Comparison of ENCODE assay signal across 22 cellular contexts in the genomic region with DNA sequence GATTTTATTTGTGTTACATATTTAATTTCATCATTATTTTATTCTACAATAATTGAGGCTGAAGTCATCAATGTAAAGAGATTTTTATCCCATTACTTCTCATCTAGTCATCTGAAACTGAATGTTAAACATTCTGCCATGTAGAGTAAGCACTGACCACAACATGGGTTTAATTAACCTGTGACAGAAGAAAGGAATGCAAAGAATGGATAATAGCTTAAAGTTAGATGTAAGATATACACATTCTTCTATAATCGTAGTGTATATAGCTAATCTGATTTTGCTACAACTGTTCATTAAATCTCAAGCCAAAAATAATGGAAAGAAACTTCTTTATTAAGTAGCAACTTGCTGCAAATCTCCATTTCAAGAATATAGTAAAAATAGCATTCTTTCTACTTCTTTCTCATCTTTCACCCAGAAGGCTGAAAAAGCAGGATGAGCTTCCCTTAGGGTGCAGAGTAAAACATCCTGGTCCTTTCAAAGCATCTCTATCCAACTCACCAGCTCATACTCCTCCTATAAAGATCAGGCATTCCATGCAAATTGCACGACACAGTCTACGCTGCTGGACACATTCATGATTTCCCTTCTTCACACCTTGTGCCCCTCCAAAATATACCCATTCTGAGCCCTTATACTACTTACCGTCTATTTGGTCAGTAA.
DNase-seq lines count a peak whose midpoint lies in the region; ATAC-seq, FAIRE-seq and TF ChIP-seq lines count a peak whose summit lies in the region.
"Had no signal": no experiment of that assay in that cellular context is flagged by ENCODE, and none has a peak within 500 bp of the region (broad histone marks: within the 10 kb centered on the region; RNA-seq: fewer than 3 reads in every experiment).

No MANE protein-coding gene starts in this region.

- H3K4me1 ChIP-seq in A549: peaks cover 73% of the 10 kb centered on the region
- peaks cover 62% of the 10 kb centered on the region for H3K4me1 ChIP-seq in SJSA1 (replicated peaks)
- H3K4me1 ChIP-seq: transverse colon had no signal

- H3K27me3 ChIP-seq in SJSA1 (replicated peaks): no peaks in the 10 kb centered on the region
- H3K27me3 ChIP-seq: right atrium auricular region, transverse colon had no signal

- no peaks in the 10 kb centered on the region for H3K9me3 ChIP-seq in A549
- no peaks in the 10 kb centered on the region for H3K9me3 ChIP-seq in SJSA1 (replicated peaks)
- H3K9me3 ChIP-seq: right atrium auricular region, transverse colon had no signal

- POLR2A ChIA-PET in A549 (lab: Yijun Ruan, JAX): interaction anchor here (0.6 kb wide), 1 partner anchor 9 kb away, joined by 4 read pairs; no protein-coding TSS in a partner anchor

- no peak for TF ChIP-seq EP300 in A549 (IDR thresholded peaks at IDR 0.05)

- H3K9me3 Mint-ChIP-seq in activated naive CD8-positive, alpha-beta T cell treated with anti-CD3 and anti-CD28 coated beads for 36 hours: no peaks in the 10 kb centered on the region
- H3K9me3 Mint-ChIP-seq: activated CD4-positive, alpha-beta T cell treated with anti-CD3 and anti-CD28 coated beads, Interleukin-2, amount 10 ng/mL, durations not matched to agents 24 days and 14 days; activated naive CD4-positive, alpha-beta T cell treated with anti-CD3 and anti-CD28 coated beads, Interleukin-2, amount 10 ng/mL, durations not matched to agents 7 days and 5 days; CD8-positive, alpha-beta T cell; neural crest cell; stimulated activated naive CD8-positive, alpha-beta T cell treated with anti-CD3 and anti-CD28 coated beads, Interleukin-15, Interleukin-2, amounts not matched to agents 100 ng/mL and 50 ng/mL, for 24 hours had no signal

- DNase-seq in A549 (ENCODE audit: low read depth in 1 of 2, low spot score in 1 of 2) (no peak), H54 (ENCODE audit: insufficient read length, low spot score) (no peak), SJSA1 (ENCODE audit: low read depth in 1 of 2, low spot score in 2 of 2) (peak in 1 of 2 experiments; percentile 71), GM19240 (ENCODE audit: insufficient read length, low spot score) (no peak)
- no peak for DNase-seq in activated CD4-positive, CD25-positive, alpha-beta regulatory T cell treated with anti-CD3 and anti-CD28 coated beads, Interleukin-2, amount 50 U/mL, for 72 hours
- no peak for DNase-seq in activated naive CD8-positive, alpha-beta T cell treated with anti-CD3 and anti-CD28 coated beads for 36 hours
- DNase-seq: activated CD4-positive, alpha-beta T cell treated with anti-CD3 and anti-CD28 coated beads, Interleukin-2, amount 10 ng/mL, durations not matched to agents 24 days and 14 days; activated naive CD4-positive, alpha-beta T cell treated with anti-CD3 and anti-CD28 coated beads, Interleukin-2, amount 10 ng/mL, durations not matched to agents 7 days and 5 days; activated T-cell treated with anti-CD3 and anti-CD28 coated beads for 4 hours; CD8-positive, alpha-beta T cell; DMS79; H7; hypothalamus; NCI-H2081; OCI-M1; transverse colon had no signal

- H3K4me3 ChIP-seq in A549: no peak overlapping the region
- H3K4me3 ChIP-seq in SJSA1: no peak overlapping the region
- H3K4me3 ChIP-seq: coronary artery, right atrium auricular region, transverse colon had no signal

- peaks cover 5% of the 10 kb centered on the region for H3K27me3 Mint-ChIP-seq in activated naive CD8-positive, alpha-beta T cell treated with anti-CD3 and anti-CD28 coated beads for 36 hours

- TF ChIP-seq POLR2A in A549 (IDR thresholded peaks at IDR 0.05; ENCODE audit: low read length) (no peak), H54 (IDR thresholded peaks at IDR 0.05; ENCODE audit: low read depth, low read length) (no peak)

- ATAC-seq in A549: no peak
- ATAC-seq in GM18519 (IDR thresholded peaks at IDR 0.05; ENCODE audit: low FRiP score, unreplicated experiment): no peak
- ATAC-seq: CD8-positive, alpha-beta T cell had no signal

- TF ChIP-seq RAD21 in A549 (conservative IDR thresholded peaks at IDR 0.05 in 1 of 2, IDR thresholded peaks at IDR 0.05 in 1 of 2): no peak

- 88% methylated on average over 4 of the region's 4 CpGs for WGBS in A549 (ENCODE audit: missing lambda C conversion rate)

- H3K4me1 Mint-ChIP-seq in activated naive CD8-positive, alpha-beta T cell treated with anti-CD3 and anti-CD28 coated beads for 36 hours: no peaks in the 10 kb centered on the region
- H3K4me1 Mint-ChIP-seq: activated CD4-positive, alpha-beta T cell treated with anti-CD3 and anti-CD28 coated beads, Interleukin-2, amount 10 ng/mL, durations not matched to agents 24 days and 14 days; activated naive CD4-positive, alpha-beta T cell treated with anti-CD3 and anti-CD28 coated beads, Interleukin-2, amount 10 ng/mL, durations not matched to agents 7 days and 5 days had no signal

- no peaks in the 10 kb centered on the region for H3K36me3 Mint-ChIP-seq in activated naive CD8-positive, alpha-beta T cell treated with anti-CD3 and anti-CD28 coated beads for 36 hours
- H3K36me3 Mint-ChIP-seq: activated naive CD4-positive, alpha-beta T cell treated with anti-CD3 and anti-CD28 coated beads, Interleukin-2, amount 10 ng/mL, durations not matched to agents 7 days and 5 days; CD8-positive, alpha-beta T cell had no signal

- H3K36me3 ChIP-seq in SJSA1: no peaks in the 10 kb centered on the region
- H3K36me3 ChIP-seq: right atrium auricular region, transverse colon had no signal

- CTCF ChIA-PET in A549 (lab: Yijun Ruan, JAX): interaction anchor here (1.0 to 4.9 kb wide), 3 partner anchors 11 to 16 kb away, joined by 3 to 36 read pairs (median 9); no protein-coding TSS in a partner anchor

- no peak overlapping the region for H3K4me2 ChIP-seq in A549

- H3K27ac Mint-ChIP-seq in activated naive CD8-positive, alpha-beta T cell treated with anti-CD3 and anti-CD28 coated beads for 36 hours: no peak overlapping the region
- H3K27ac Mint-ChIP-seq: activated CD4-positive, alpha-beta T cell treated with anti-CD3 and anti-CD28 coated beads, Interleukin-2, amount 10 ng/mL, durations not matched to agents 24 days and 14 days; activated naive CD4-positive, alpha-beta T cell treated with anti-CD3 and anti-CD28 coated beads, Interleukin-2, amount 10 ng/mL, durations not matched to agents 7 days and 5 days; CD8-positive, alpha-beta T cell; stimulated activated naive CD8-positive, alpha-beta T cell treated with anti-CD3 and anti-CD28 coated beads, Interleukin-15, Interleukin-2, amounts not matched to agents 100 ng/mL and 50 ng/mL, for 24 hours had no signal

- TF ChIP-seq CTCF in A549 (IDR thresholded peaks at IDR 0.05): no peak

- H3K27ac ChIP-seq in A549 (no peak overlapping the region), SJSA1 (peak overlapping the region; percentile 46)
- H3K27ac ChIP-seq: coronary artery, transverse colon had no signal

- no peak overlapping the region for H3K4me3 Mint-ChIP-seq in activated naive CD8-positive, alpha-beta T cell treated with anti-CD3 and anti-CD28 coated beads for 36 hours
- H3K4me3 Mint-ChIP-seq: activated CD4-positive, alpha-beta T cell treated with anti-CD3 and anti-CD28 coated beads, Interleukin-2, amount 10 ng/mL, durations not matched to agents 24 days and 14 days; activated naive CD4-positive, alpha-beta T cell treated with anti-CD3 and anti-CD28 coated beads, Interleukin-2, amount 10 ng/mL, durations not matched to agents 7 days and 5 days; CD8-positive, alpha-beta T cell; neural crest cell; stimulated activated naive CD8-positive, alpha-beta T cell treated with anti-CD3 and anti-CD28 coated beads, Interleukin-15, Interleukin-2, amounts not matched to agents 100 ng/mL and 50 ng/mL, for 24 hours had no signal

- FAIRE-seq in A549 (lab: Jason Lieb, UNC): peak; percentile 61
- peak; percentile 62 for FAIRE-seq in H54 (lab: Jason Lieb, UNC)
- FAIRE-seq in islet of Langerhans (lab: Jason Lieb, UNC): peak; percentile 74

TF ChIP-seq in A549, 52 proteins besides CTCF, POLR2A, EP300 and RAD21 (continues in another document):
- TF ChIP-seq BCL3 (IDR thresholded peaks at IDR 0.05) (no peak), HEYL (CRISPR knock-in tag; IDR thresholded peaks at IDR 0.05) (no peak), TFCP2L1 (CRISPR knock-in tag; IDR thresholded peaks at IDR 0.05) (no peak), BHLHE40 (IDR thresholded peaks at IDR 0.05; ENCODE audit: low read depth, low read length) (no peak), HOXA7 (CRISPR knock-in tag; IDR thresholded peaks at IDR 0.05) (no peak), POLR2AphosphoS2 (conservative IDR thresholded peaks at IDR 0.05; ENCODE audit: low read length) (no peak), ZFP36 (IDR thresholded peaks at IDR 0.05; ENCODE audit: borderline replicate concordance, partially characterized antibody) (no peak), ESRRA (IDR thresholded peaks at IDR 0.05; ENCODE audit: borderline replicate concordance, low read length) (no peak)
- TF ChIP-seq, protein P1, sequence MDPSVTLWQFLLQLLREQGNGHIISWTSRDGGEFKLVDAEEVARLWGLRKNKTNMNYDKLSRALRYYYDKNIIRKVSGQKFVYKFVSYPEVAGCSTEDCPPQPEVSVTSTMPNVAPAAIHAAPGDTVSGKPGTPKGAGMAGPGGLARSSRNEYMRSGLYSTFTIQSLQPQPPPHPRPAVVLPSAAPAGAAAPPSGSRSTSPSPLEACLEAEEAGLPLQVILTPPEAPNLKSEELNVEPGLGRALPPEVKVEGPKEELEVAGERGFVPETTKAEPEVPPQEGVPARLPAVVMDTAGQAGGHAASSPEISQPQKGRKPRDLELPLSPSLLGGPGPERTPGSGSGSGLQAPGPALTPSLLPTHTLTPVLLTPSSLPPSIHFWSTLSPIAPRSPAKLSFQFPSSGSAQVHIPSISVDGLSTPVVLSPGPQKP (IDR thresholded peaks at IDR 0.05; ENCODE audit: low read depth, low read length): no peak
- TF ChIP-seq, protein P2, sequence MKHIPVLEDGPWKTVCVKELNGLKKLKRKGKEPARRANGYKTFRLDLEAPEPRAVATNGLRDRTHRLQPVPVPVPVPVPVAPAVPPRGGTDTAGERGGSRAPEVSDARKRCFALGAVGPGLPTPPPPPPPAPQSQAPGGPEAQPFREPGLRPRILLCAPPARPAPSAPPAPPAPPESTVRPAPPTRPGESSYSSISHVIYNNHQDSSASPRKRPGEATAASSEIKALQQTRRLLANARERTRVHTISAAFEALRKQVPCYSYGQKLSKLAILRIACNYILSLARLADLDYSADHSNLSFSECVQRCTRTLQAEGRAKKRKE (CRISPR knock-in tag; IDR thresholded peaks at IDR 0.05; ENCODE audit: low read depth): no peak
